ENCODE assay signal across 17 cellular contexts in genomic region chr10:131832056-131832685, GRCh38.
DNase-seq lines count a peak whose midpoint lies in the region; ATAC-seq and TF ChIP-seq lines count a peak whose summit lies in the region.
"Had no signal": no experiment of that assay in that cellular context is flagged by ENCODE, and none has a peak within 500 bp of the region (broad histone marks: within the 10 kb centered on the region; RNA-seq: fewer than 3 reads in every experiment).

No MANE protein-coding gene starts in this region.

- no peaks in the 10 kb centered on the region for H3K4me1 ChIP-seq in BE2C
- no peaks in the 10 kb centered on the region for H3K4me1 ChIP-seq in RWPE2 (ENCODE audit: insufficient read depth, poor library complexity, severe bottlenecking)
- H3K4me1 ChIP-seq in neuronal stem cell (ENCODE audit: control insufficient read depth in 2 of 2, insufficient read depth in 1 of 2, low read depth in 1 of 2, low read length in 2 of 2): no peaks in the 10 kb centered on the region
- no peaks in the 10 kb centered on the region for H3K4me1 ChIP-seq in suprapubic skin
- no peaks in the 10 kb centered on the region for H3K4me1 ChIP-seq in SJCRH30
- H3K4me1 ChIP-seq: BLaER1 treated with 17β-estradiol and CSF1 and Interleukin-3, amounts not matched to agents 10 nM and 100 nM had no signal

- no peak for TF ChIP-seq POLR2A in suprapubic skin (IDR thresholded peaks at IDR 0.05)

- H3K9me3 ChIP-seq in BE2C (no peaks in the 10 kb centered on the region), RWPE2 (ENCODE audit: severe bottlenecking) (no peaks in the 10 kb centered on the region), neuronal stem cell (replicated peaks in 1 of 2; ENCODE audit: control insufficient read depth in 2 of 2, insufficient read depth in 1 of 2, low read depth in 1 of 2, low read length in 2 of 2) (no peaks in the 10 kb centered on the region), suprapubic skin (no peaks in the 10 kb centered on the region), SJCRH30 (replicated peaks) (no peaks in the 10 kb centered on the region)

- TF ChIP-seq CTCF in BE2C (IDR thresholded peaks at IDR 0.05; ENCODE audit: low read depth, low read length): no peak
- no peak for TF ChIP-seq CTCF in RWPE2 (IDR thresholded peaks at IDR 0.05; ENCODE audit: poor library complexity, severe bottlenecking)
- no peak for TF ChIP-seq CTCF in suprapubic skin (IDR thresholded peaks at IDR 0.05)

- H2BK120ac ChIP-seq in neuronal stem cell (ENCODE audit: low read depth, low read length): no peak overlapping the region

- no peak overlapping the region for H2BK15ac ChIP-seq in neuronal stem cell (ENCODE audit: low read length)

- H2AFZ ChIP-seq in neuronal stem cell (ENCODE audit: low read length): no peak overlapping the region

- H3K79me1 ChIP-seq in neuronal stem cell (ENCODE audit: low read depth, low read length): no peaks in the 10 kb centered on the region

- H2BK5ac ChIP-seq in neuronal stem cell (ENCODE audit: low read length): no peak overlapping the region

- WGBS in neuronal stem cell (ENCODE audit: extremely low coverage in 2 of 2, insufficient read length in 2 of 2, insufficient replicate concordance in 1 of 2), 2 donors: no CpG with 5 or more reads among the region's 17 CpGs
- WGBS in suprapubic skin: 87% methylated on average over 17 of the region's 17 CpGs

- H3K4me3 ChIP-seq in BE2C (ENCODE audit: low read depth, low read length) (no peak overlapping the region), RWPE2 (ENCODE audit: severe bottlenecking) (no peak overlapping the region), neuronal stem cell (ENCODE audit: low read length in 2 of 2) (no peak overlapping the region), suprapubic skin (no peak overlapping the region), SJCRH30 (no peak overlapping the region)
- H3K4me3 ChIP-seq: BLaER1 treated with 17β-estradiol and CSF1 and Interleukin-3, amounts not matched to agents 10 nM and 100 nM had no signal

- no peak for ATAC-seq in RWPE2 (ENCODE audit: low read depth)
- no peak for ATAC-seq in HG02642 (IDR thresholded peaks at IDR 0.05; ENCODE audit: poor library complexity, unreplicated experiment)
- ATAC-seq: HCT116 had no signal

- H3K36me3 ChIP-seq in BE2C (no peaks in the 10 kb centered on the region), RWPE2 (ENCODE audit: low read depth) (no peaks in the 10 kb centered on the region), neuronal stem cell (replicated peaks in 1 of 2; ENCODE audit: control insufficient read depth in 2 of 2, insufficient read depth in 2 of 2, low read length in 2 of 2) (no peaks in the 10 kb centered on the region), suprapubic skin (no peaks in the 10 kb centered on the region), SJCRH30 (no peaks in the 10 kb centered on the region)
- H3K36me3 ChIP-seq: BLaER1 treated with 17β-estradiol and CSF1 and Interleukin-3, amounts not matched to agents 10 nM and 100 nM had no signal

- no peak overlapping the region for H4K8ac ChIP-seq in neuronal stem cell (ENCODE audit: low read depth, low read length)

- H3K4ac ChIP-seq in neuronal stem cell (ENCODE audit: low read length): no peak overlapping the region

- no peak overlapping the region for H3K27ac ChIP-seq in RWPE2 (ENCODE audit: poor library complexity, severe bottlenecking)
- no peak overlapping the region for H3K27ac ChIP-seq in neuronal stem cell (replicated peaks; ENCODE audit: low read length)
- no peak overlapping the region for H3K27ac ChIP-seq in suprapubic skin
- no peak overlapping the region for H3K27ac ChIP-seq in SJCRH30
- H3K27ac ChIP-seq: BLaER1 treated with 17β-estradiol and CSF1 and Interleukin-3, amounts not matched to agents 10 nM and 100 nM had no signal

- no peak overlapping the region for H2AK5ac ChIP-seq in neuronal stem cell (ENCODE audit: low read depth, low read length)

- no peak for TF ChIP-seq EP300 in suprapubic skin (IDR thresholded peaks at IDR 0.05)

- no peaks in the 10 kb centered on the region for H3K27me3 ChIP-seq in BE2C
- H3K27me3 ChIP-seq in RWPE2 (ENCODE audit: insufficient read depth, poor library complexity, severe bottlenecking): peaks cover 6% of the 10 kb centered on the region
- no peaks in the 10 kb centered on the region for H3K27me3 ChIP-seq in neuronal stem cell (ENCODE audit: control insufficient read depth in 3 of 3, insufficient read depth in 3 of 3, low read depth in 1 of 3, low read length in 3 of 3)
- peaks cover 20% of the 10 kb centered on the region for H3K27me3 ChIP-seq in suprapubic skin
- H3K27me3 ChIP-seq in SJCRH30: no peaks in the 10 kb centered on the region
- H3K27me3 ChIP-seq: BLaER1 treated with 17β-estradiol and CSF1 and Interleukin-3, amounts not matched to agents 10 nM and 100 nM had no signal

- DNase-seq in BE2C: peak; percentile 1
- DNase-seq in RWPE2 (ENCODE audit: low spot score): peak; percentile 41
- no peak for DNase-seq in neuronal stem cell (ENCODE audit: low spot score)
- DNase-seq in suprapubic skin (ENCODE audit: low spot score in 2 of 2): peak; percentile 55 to 58
- no peak for DNase-seq in SJCRH30
- no peak for DNase-seq in stimulated activated CD4-positive, alpha-beta T cell treated with anti-CD3 and anti-CD28 coated beads, Interleukin-4, amount 100 ng/mL, for 24 hours
- DNase-seq: CD8-positive, alpha-beta memory T cell; GOT3; Karpas-422; NCI-H1436; NCI-H2029; NCI-H2171 treated with DMSO at 0.1 percent for 48 hours; NCI-H446; SHP77 treated with DMSO at 0.1 percent for 48 hours had no signal

- no peak overlapping the region for H3K18ac ChIP-seq in neuronal stem cell (ENCODE audit: low read length)

- H4K91ac ChIP-seq in neuronal stem cell (ENCODE audit: low read depth, low read length, poor library complexity): no peak overlapping the region

- H3K14ac ChIP-seq in neuronal stem cell (ENCODE audit: low read length): peak overlapping the region; percentile 38

- no peak overlapping the region for H3K4me2 ChIP-seq in neuronal stem cell (ENCODE audit: insufficient read depth, low read length, poor library complexity, severe bottlenecking)
- H3K4me2 ChIP-seq: BLaER1 treated with 17β-estradiol and CSF1 and Interleukin-3, amounts not matched to agents 10 nM and 100 nM had no signal

- no peak overlapping the region for H3K23ac ChIP-seq in neuronal stem cell (ENCODE audit: low read depth, low read length, poor library complexity)

- H2BK12ac ChIP-seq in neuronal stem cell (ENCODE audit: low read length): no peak overlapping the region

- no peak overlapping the region for H3K9ac ChIP-seq in neuronal stem cell (ENCODE audit: low read depth, low read length, poor library complexity)
- H3K9ac ChIP-seq: BLaER1 treated with 17β-estradiol and CSF1 and Interleukin-3, amounts not matched to agents 10 nM and 100 nM had no signal

Comparison
In these comparisons a context has a peak if more than half of its experiments do, and no peak if none do; other contexts are left out.
1. DNase-seq: peak in BE2C (single experiment), RWPE2 (single experiment) and suprapubic skin (2 of 2); none in neuronal stem cell (single experiment), SJCRH30 (0 of 2) and stimulated activated CD4-positive, alpha-beta T cell treated with anti-CD3 and anti-CD28 coated beads, Interleukin-4, amount 100 ng/mL, for 24 hours (single experiment).